Comparison of ENCODE assay signal across 8 cellular contexts in the genomic region with DNA sequence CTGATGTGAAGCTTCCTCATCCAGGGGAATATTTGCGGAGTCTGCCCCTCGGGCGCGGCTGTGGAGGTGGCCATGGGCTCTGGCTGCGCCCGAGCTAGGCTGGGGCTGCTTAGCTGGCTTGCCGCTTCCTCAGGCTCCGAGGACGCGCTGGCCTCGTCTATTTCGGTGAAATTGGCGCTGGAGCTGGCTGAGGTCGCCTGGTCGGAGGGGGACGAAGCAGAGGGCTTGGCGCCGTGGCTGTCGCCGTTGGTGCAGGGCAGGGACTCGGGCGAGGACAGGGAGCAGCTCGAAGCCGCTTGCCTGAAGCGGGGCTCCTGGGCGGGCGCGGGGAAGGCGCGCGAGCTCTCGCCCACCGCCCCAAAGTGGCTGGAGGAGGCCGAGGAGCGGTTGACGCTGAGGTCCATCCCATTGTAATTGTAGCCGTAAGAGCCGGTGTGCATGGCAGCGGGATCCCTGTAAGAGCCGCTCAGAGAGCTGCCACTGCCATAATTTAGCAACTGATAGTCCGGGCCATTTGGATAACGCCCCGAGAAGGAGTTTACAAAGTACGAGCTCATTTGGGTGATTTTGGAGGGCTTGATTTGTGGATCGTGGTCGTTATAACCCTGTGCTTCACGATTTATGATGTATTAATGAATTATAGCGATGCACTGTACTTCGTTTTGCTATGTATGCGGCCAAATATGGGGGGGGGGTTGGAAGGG. TPM values are rescaled to one million over a fixed set of nuclear protein-coding genes. Genes with fewer than 3 reads are reported as not detected.
DNase-seq lines count a peak whose midpoint lies in the region; ATAC-seq and TF ChIP-seq lines count a peak whose summit lies in the region.

Gene HOXB5 (minus strand): TSS at position 654 of the 704 bp plus-strand sequence. CDS start 97 bp downstream, at position 557.

- no peaks in the 10 kb centered on the region for H3K9me3 Mint-ChIP-seq in activated T-helper 1 cell treated with anti-CD3 and anti-CD28 coated beads, Interleukin-12 subunit alpha, Interleukin-12 subunit beta, Interleukin-2, Interleukin-4 antibody, amounts not matched to agents 30 ng/mL and 10 ng/mL and 1 ng/mL, durations not matched to agents 14 hours and 24 hours and 36 hours
- H3K9me3 Mint-ChIP-seq in type B pancreatic cell, result no peaks in the 10 kb centered on the region

- peaks cover 7% of the 10 kb centered on the region for H3K36me3 Mint-ChIP-seq in activated T-helper 1 cell treated with anti-CD3 and anti-CD28 coated beads, Interleukin-12 subunit alpha, Interleukin-12 subunit beta, Interleukin-2, Interleukin-4 antibody, amounts not matched to agents 30 ng/mL and 10 ng/mL and 1 ng/mL, durations not matched to agents 14 hours and 24 hours and 36 hours (ENCODE audit: low read depth)
- H3K36me3 Mint-ChIP-seq in type B pancreatic cell, result peaks cover 26% of the 10 kb centered on the region

- peaks cover 0 to 45% (median 20%) of the 10 kb centered on the region in 12 donors for H3K4me1 ChIP-seq in heart left ventricle

- no peaks in the 10 kb centered on the region for H3K9me3 ChIP-seq in heart left ventricle

- ATAC-seq in heart left ventricle (no peak), omental fat pad (ENCODE audit: low FRiP score) (no peak), HG03432 (IDR thresholded peaks at IDR 0.05; ENCODE audit: unreplicated experiment) (no peak)

- H3K4me3 ChIP-seq in heart left ventricle, result peak within 1 kb of the TSS; percentile 2 to 54 (median 30)

- no peak for TF ChIP-seq POLR2A in heart left ventricle (IDR thresholded peaks at IDR 0.05)

- DNase-seq in heart left ventricle (no peak), cardiac septum (ENCODE audit: low spot score) (no peak), left kidney (ENCODE audit: low read depth, low spot score) (peak; percentile 85), type B pancreatic cell (ENCODE audit: extremely low spot score, unreplicated experiment) (no peak), omental fat pad (ENCODE audit: low spot score) (no peak), glomerular visceral epithelial cell (ENCODE audit: extremely low spot score) (no peak)
- no peak for DNase-seq in activated T-helper 1 cell treated with anti-CD3 and anti-CD28 coated beads, Interleukin-12 subunit alpha, Interleukin-12 subunit beta, Interleukin-2, Interleukin-4 antibody, amounts not matched to agents 30 ng/mL and 10 ng/mL and 1 ng/mL, durations not matched to agents 14 hours and 24 hours and 36 hours (ENCODE audit: low spot score)

- H3K27me3 Mint-ChIP-seq in activated T-helper 1 cell treated with anti-CD3 and anti-CD28 coated beads, Interleukin-12 subunit alpha, Interleukin-12 subunit beta, Interleukin-2, Interleukin-4 antibody, amounts not matched to agents 30 ng/mL and 10 ng/mL and 1 ng/mL, durations not matched to agents 14 hours and 24 hours and 36 hours (ENCODE audit: insufficient read depth), result peaks cover 76% of the 10 kb centered on the region
- peaks cover 94% of the 10 kb centered on the region for H3K27me3 Mint-ChIP-seq in type B pancreatic cell

- H3K27ac Mint-ChIP-seq in activated T-helper 1 cell treated with anti-CD3 and anti-CD28 coated beads, Interleukin-12 subunit alpha, Interleukin-12 subunit beta, Interleukin-2, Interleukin-4 antibody, amounts not matched to agents 30 ng/mL and 10 ng/mL and 1 ng/mL, durations not matched to agents 14 hours and 24 hours and 36 hours, result peak within 1 kb of the TSS; percentile 34
- H3K27ac Mint-ChIP-seq in type B pancreatic cell, result peak within 1 kb of the TSS; percentile 97

- intact Hi-C loops in heart left ventricle (cut with DNase I), result loop anchor here in 5 of 10 donors (2.0 to 5.0 kb wide), 4 partner anchors 241 to 256 kb away; no protein-coding TSS in a partner anchor
- intact Hi-C loops in cardiac septum (cut with DNase I), result loop anchor here (5.0 to 10.0 kb wide), 2 partner anchors 256 to 348 kb away; no protein-coding TSS in a partner anchor
- intact Hi-C loops in activated T-helper 1 cell treated with anti-CD3 and anti-CD28 coated beads, Interleukin-12 subunit alpha, Interleukin-12 subunit beta, Interleukin-2, Interleukin-4 antibody, amounts not matched to agents 30 ng/mL and 10 ng/mL and 1 ng/mL, durations not matched to agents 14 hours and 24 hours and 36 hours (cut with micrococcal nuclease), result loop anchor here (1.0 to 10.0 kb wide), 4 partner anchors 286 to 568 kb away; no protein-coding TSS in a partner anchor

- peaks cover 58% of the 10 kb centered on the region for H3K4me1 Mint-ChIP-seq in activated T-helper 1 cell treated with anti-CD3 and anti-CD28 coated beads, Interleukin-12 subunit alpha, Interleukin-12 subunit beta, Interleukin-2, Interleukin-4 antibody, amounts not matched to agents 30 ng/mL and 10 ng/mL and 1 ng/mL, durations not matched to agents 14 hours and 24 hours and 36 hours (ENCODE audit: low read depth)
- H3K4me1 Mint-ChIP-seq in type B pancreatic cell (ENCODE audit: unreplicated experiment), result peaks cover 54% of the 10 kb centered on the region

- TF ChIP-seq CTCF in heart left ventricle (IDR thresholded peaks at IDR 0.05) (no peak), type B pancreatic cell (conservative IDR thresholded peaks at IDR 0.05) (no peak), omental fat pad (IDR thresholded peaks at IDR 0.05) (no peak)

- H3K4me3 Mint-ChIP-seq in activated T-helper 1 cell treated with anti-CD3 and anti-CD28 coated beads, Interleukin-12 subunit alpha, Interleukin-12 subunit beta, Interleukin-2, Interleukin-4 antibody, amounts not matched to agents 30 ng/mL and 10 ng/mL and 1 ng/mL, durations not matched to agents 14 hours and 24 hours and 36 hours, result peak within 1 kb of the TSS; percentile 82
- peak within 1 kb of the TSS; percentile 91 for H3K4me3 Mint-ChIP-seq in type B pancreatic cell

- peaks cover 69 to 100% (median 98%) of the 10 kb centered on the region in 9 donors for H3K27me3 ChIP-seq in heart left ventricle

- H3K36me3 ChIP-seq in heart left ventricle, result no peaks in the 10 kb centered on the region

- 2 to 5% (median 2%) methylated on average over 21 to 50 of the region's 50 CpGs for WGBS in heart left ventricle, 4 donors

- peak within 1 kb of the TSS in 1 of 12 donors; percentile 97 for H3K27ac ChIP-seq in heart left ventricle

RNA-seq across cellular contexts. Expression of gene HOXB5, which starts in this region (rescaled TPM):
- 1 to 10 TPM in 1 of 9 donors, under 1 TPM in 2, not detected in 6; 0.17 to 1.0 (median 0.35) TPM for total RNA-seq in heart left ventricle
- polyA plus RNA-seq in heart left ventricle, result under 1 TPM; 0.04 to 0.08 TPM
- not detected for total RNA-seq in cardiac septum
- total RNA-seq in activated T-helper 1 cell treated with anti-CD3 and anti-CD28 coated beads, Interleukin-12 subunit alpha, Interleukin-12 subunit beta, Interleukin-2, Interleukin-4 antibody, amounts not matched to agents 30 ng/mL and 10 ng/mL and 1 ng/mL, durations not matched to agents 14 hours and 24 hours and 36 hours, result 0.10 TPM in 1 of 2 replicates, not detected in the other
- 10.1 and 20.8 TPM in 2 replicates for total RNA-seq in type B pancreatic cell (ENCODE audit: low replicate concordance)
- 1 to 10 TPM in 2 of 4 donors, under 1 TPM in 2; 0.72 to 3.3 (median 1.4) TPM for total RNA-seq in omental fat pad
